ENCODE assay signal across 16 cellular contexts in the genomic region with DNA sequence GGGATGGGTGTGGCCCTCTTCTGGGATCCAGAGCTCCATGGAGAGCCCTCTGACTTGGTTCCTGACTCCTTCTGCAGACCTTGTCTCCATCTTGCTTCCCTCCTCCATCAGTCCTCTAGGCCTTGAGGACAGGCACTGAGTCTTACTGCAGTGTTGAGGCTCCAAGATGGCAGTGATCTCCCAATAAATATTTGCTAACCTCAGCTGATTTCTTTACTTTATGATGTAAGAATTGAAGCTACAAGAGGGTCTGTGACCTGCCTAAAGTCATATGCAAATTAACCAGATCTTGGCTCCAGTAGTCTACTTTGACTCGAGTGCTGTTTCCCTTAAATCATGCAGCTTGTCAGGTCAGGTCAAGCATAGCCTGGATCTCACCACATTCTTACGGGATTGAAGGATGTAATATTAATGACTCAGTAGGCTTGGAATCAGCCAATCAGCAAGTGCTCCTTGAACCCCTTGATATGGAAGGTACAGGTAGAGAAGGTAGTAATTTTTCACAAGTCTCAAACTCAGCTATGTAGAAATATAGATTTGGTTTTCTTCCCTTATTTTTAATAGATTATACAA.
"Had no signal": no experiment of that assay in that cellular context is flagged by ENCODE, and none has a peak within 500 bp of the region (broad histone marks: within the 10 kb centered on the region; RNA-seq: fewer than 3 reads in every experiment).

No MANE protein-coding gene starts in this region.

- H3K27me3 Mint-ChIP-seq: activated CD4-positive, alpha-beta memory T cell treated with anti-CD3 and anti-CD28 coated beads for 36 hours; stimulated activated naive B cell treated with anti-CD40 and anti-IgM and Interleukin-4, amounts not matched to agents 10 μg/mL and 1 μg/mL and 100 μg/mL, for 72 hours had no signal

- DNase-seq: activated CD4-positive, alpha-beta memory T cell treated with anti-CD3 and anti-CD28 coated beads for 36 hours; activated CD4-positive, alpha-beta T cell treated with anti-CD3 and anti-CD28 coated beads for 1 hour; activated naive CD4-positive, alpha-beta T cell; hippocampal formation; left cardiac atrium; mammary epithelial cell; natural killer cell; stimulated activated CD4-positive, alpha-beta T cell treated with anti-CD3 and anti-CD28 coated beads, Interleukin-2, amount 100 ng/mL, for 24 hours; stimulated activated naive B cell treated with anti-CD40 and anti-IgM and Interleukin-4, amounts not matched to agents 10 μg/mL and 1 μg/mL and 100 μg/mL, for 72 hours; substantia nigra; T-helper 9 cell; transverse colon had no signal

- H3K36me3 ChIP-seq: prostate gland, SJSA1, transverse colon had no signal

- H3K4me1 Mint-ChIP-seq: natural killer cell; stimulated activated naive B cell treated with anti-CD40 and anti-IgM and Interleukin-4, amounts not matched to agents 10 μg/mL and 1 μg/mL and 100 μg/mL, for 72 hours had no signal

- H3K27ac Mint-ChIP-seq: activated CD4-positive, alpha-beta memory T cell treated with anti-CD3 and anti-CD28 coated beads for 36 hours; activated T-helper 1 cell treated with anti-CD3 and anti-CD28 coated beads, Interleukin-12 subunit alpha, Interleukin-12 subunit beta, Interleukin-2, Interleukin-4 antibody, amounts not matched to agents 30 ng/mL and 10 ng/mL and 1 ng/mL, durations not matched to agents 14 hours and 24 hours and 36 hours; natural killer cell; stimulated activated naive B cell treated with anti-CD40 and anti-IgM and Interleukin-4, amounts not matched to agents 10 μg/mL and 1 μg/mL and 100 μg/mL, for 72 hours had no signal

- H3K27me3 ChIP-seq: SJSA1, transverse colon had no signal

- H3K9me3 ChIP-seq: prostate gland, SJSA1 had no signal

- H3K4me3 Mint-ChIP-seq: activated CD4-positive, alpha-beta memory T cell treated with anti-CD3 and anti-CD28 coated beads for 36 hours; activated T-helper 1 cell treated with anti-CD3 and anti-CD28 coated beads, Interleukin-12 subunit alpha, Interleukin-12 subunit beta, Interleukin-2, Interleukin-4 antibody, amounts not matched to agents 30 ng/mL and 10 ng/mL and 1 ng/mL, durations not matched to agents 14 hours and 24 hours and 36 hours; natural killer cell; stimulated activated naive B cell treated with anti-CD40 and anti-IgM and Interleukin-4, amounts not matched to agents 10 μg/mL and 1 μg/mL and 100 μg/mL, for 72 hours had no signal

- H3K27ac ChIP-seq: prostate gland, SJSA1, transverse colon had no signal

- ATAC-seq: left cardiac atrium; natural killer cell; sciatic nerve; stimulated activated naive B cell treated with anti-CD40 and anti-IgM and Interleukin-4, amounts not matched to agents 10 μg/mL and 1 μg/mL and 100 μg/mL, for 72 hours had no signal

- H3K4me3 ChIP-seq: prostate gland, SJSA1, transverse colon had no signal

- H3K4me1 ChIP-seq: prostate gland, SJSA1, transverse colon had no signal

- H3K9me3 Mint-ChIP-seq: natural killer cell had no signal
